Comparison of ENCODE assay signal across 1 cellular context in the genomic region with DNA sequence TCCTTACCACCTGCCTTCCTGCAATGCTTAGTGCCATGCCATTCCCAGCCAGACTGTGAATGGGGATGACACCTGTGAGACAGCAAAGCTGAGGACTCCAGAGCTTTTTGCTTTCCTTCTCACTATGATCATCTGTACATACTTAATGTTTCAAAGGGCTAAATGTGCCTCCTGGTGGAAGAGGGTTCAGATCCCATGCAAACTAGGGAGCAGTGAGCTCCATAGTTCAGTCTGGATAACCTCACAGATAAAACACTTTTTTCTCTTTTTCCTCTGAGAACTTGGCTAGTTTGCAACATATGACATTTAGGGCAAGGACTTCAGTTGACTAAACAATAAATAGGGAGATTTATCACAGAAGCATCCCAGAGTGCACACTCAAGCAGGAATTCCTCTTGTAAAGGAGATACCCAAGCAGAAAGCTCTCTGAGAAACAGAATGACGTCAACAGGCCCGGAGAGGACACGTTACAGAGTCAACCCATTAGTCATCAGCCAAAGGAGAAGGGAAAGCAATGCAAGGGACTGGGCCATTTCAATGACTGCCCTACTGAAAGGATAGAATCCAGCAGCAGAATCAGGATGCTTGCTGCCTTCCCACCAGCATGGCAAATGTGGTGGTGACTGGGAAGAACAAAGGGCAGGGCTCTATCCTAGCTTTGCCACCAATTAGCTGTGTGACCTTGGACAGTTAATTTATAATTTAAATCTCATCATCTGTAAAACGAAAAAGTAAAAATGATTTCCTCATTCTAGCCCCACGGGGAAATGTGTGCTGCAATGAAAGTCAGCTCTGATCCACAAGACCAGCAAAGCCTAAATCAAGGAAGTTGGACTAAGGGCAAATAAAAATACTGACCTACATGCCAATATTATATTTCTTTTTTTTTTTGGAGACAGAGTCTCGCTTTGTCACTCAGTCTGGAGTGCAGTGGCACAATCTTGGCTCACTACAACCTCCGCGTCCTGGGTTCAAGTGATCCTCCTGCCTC.
TF ChIP-seq lines count a peak whose summit lies in the region.

No MANE protein-coding gene starts in this region.

TF ChIP-seq in HepG2, 621 proteins besides CTCF, POLR2A, EP300 and RAD21 (continued from another document):
- TF ChIP-seq, protein P1, sequence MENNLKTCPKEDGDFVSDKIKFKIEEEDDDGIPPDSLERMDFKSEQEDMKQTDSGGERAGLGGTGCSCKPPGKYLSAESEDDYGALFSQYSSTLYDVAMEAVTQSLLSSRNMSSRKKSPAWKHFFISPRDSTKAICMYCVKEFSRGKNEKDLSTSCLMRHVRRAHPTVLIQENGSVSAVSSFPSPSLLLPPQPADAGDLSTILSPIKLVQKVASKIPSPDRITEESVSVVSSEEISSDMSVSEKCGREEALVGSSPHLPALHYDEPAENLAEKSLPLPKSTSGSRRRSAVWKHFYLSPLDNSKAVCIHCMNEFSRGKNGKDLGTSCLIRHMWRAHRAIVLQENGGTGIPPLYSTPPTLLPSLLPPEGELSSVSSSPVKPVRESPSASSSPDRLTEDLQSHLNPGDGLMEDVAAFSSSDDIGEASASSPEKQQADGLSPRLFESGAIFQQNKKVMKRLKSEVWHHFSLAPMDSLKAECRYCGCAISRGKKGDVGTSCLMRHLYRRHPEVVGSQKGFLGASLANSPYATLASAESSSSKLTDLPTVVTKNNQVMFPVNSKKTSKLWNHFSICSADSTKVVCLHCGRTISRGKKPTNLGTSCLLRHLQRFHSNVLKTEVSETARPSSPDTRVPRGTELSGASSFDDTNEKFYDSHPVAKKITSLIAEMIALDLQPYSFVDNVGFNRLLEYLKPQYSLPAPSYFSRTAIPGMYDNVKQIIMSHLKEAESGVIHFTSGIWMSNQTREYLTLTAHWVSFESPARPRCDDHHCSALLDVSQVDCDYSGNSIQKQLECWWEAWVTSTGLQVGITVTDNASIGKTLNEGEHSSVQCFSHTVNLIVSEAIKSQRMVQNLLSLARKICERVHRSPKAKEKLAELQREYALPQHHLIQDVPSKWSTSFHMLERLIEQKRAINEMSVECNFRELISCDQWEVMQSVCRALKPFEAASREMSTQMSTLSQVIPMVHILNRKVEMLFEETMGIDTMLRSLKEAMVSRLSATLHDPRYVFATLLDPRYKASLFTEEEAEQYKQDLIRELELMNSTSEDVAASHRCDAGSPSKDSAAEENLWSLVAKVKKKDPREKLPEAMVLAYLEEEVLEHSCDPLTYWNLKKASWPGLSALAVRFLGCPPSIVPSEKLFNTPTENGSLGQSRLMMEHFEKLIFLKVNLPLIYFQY (CRISPR knock-in tag; IDR thresholded peaks at IDR 0.05; ENCODE audit: borderline replicate concordance): no peak
- TF ChIP-seq, protein P2, sequence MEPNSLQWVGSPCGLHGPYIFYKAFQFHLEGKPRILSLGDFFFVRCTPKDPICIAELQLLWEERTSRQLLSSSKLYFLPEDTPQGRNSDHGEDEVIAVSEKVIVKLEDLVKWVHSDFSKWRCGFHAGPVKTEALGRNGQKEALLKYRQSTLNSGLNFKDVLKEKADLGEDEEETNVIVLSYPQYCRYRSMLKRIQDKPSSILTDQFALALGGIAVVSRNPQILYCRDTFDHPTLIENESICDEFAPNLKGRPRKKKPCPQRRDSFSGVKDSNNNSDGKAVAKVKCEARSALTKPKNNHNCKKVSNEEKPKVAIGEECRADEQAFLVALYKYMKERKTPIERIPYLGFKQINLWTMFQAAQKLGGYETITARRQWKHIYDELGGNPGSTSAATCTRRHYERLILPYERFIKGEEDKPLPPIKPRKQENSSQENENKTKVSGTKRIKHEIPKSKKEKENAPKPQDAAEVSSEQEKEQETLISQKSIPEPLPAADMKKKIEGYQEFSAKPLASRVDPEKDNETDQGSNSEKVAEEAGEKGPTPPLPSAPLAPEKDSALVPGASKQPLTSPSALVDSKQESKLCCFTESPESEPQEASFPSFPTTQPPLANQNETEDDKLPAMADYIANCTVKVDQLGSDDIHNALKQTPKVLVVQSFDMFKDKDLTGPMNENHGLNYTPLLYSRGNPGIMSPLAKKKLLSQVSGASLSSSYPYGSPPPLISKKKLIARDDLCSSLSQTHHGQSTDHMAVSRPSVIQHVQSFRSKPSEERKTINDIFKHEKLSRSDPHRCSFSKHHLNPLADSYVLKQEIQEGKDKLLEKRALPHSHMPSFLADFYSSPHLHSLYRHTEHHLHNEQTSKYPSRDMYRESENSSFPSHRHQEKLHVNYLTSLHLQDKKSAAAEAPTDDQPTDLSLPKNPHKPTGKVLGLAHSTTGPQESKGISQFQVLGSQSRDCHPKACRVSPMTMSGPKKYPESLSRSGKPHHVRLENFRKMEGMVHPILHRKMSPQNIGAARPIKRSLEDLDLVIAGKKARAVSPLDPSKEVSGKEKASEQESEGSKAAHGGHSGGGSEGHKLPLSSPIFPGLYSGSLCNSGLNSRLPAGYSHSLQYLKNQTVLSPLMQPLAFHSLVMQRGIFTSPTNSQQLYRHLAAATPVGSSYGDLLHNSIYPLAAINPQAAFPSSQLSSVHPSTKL (CRISPR knock-in tag; IDR thresholded peaks at IDR 0.05): no peak
- no peak for TF ChIP-seq SIN3A (IDR thresholded peaks at IDR 0.05; ENCODE audit: borderline replicate concordance, low read depth, low read length)
- TF ChIP-seq KDM6A (CRISPR knock-in tag; IDR thresholded peaks at IDR 0.05; ENCODE audit: low read depth): no peak
